Comparison of ENCODE assay signal across 11 cellular contexts in genomic region chr7:127678947-127679346, GRCh38. TPM values are rescaled to one million over a fixed set of nuclear protein-coding genes. Genes with fewer than 3 reads are reported as not detected.
A peak's percentile ranks its signal among the peaks of the same experiment; 100 is the strongest.
DNase-seq lines count a peak whose midpoint lies in the region; ATAC-seq and TF ChIP-seq lines count a peak whose summit lies in the region.
"Had no signal": no experiment of that assay in that cellular context is flagged by ENCODE, and none has a peak within 500 bp of the region (broad histone marks: within the 10 kb centered on the region; RNA-seq: fewer than 3 reads in every experiment).

No MANE protein-coding gene starts in this region.

- H3K9me3 ChIP-seq in mammary epithelial cell (replicated peaks; ENCODE audit: insufficient read depth, low read length) (peaks cover 3% of the 10 kb centered on the region), thyroid gland (no peaks in the 10 kb centered on the region)

- ATAC-seq in HG02798 (IDR thresholded peaks at IDR 0.05; ENCODE audit: poor library complexity, unreplicated experiment) (peak; percentile 76), GM19035 (IDR thresholded peaks at IDR 0.05; ENCODE audit: unreplicated experiment) (no peak)

- dilution Hi-C loops in mammary epithelial cell (cut with HindIII; ENCODE audit: low sequenced_read_pairs): no loop called here

- no peak for DNase-seq in MCF 10A (ENCODE audit: unreplicated experiment)
- DNase-seq in mammary epithelial cell: no peak
- DNase-seq in thyroid gland: no peak
- no peak for DNase-seq in HPDE6-E6E7 (ENCODE audit: extremely low spot score)
- no peak for DNase-seq in kidney glomerular epithelial cell (lab: John Stamatoyannopoulos, UW)
- DNase-seq: activated naive CD8-positive, alpha-beta T cell treated with anti-CD3 and anti-CD28 coated beads for 36 hours; spleen had no signal

- no peak overlapping the region for H3K27ac ChIP-seq in mammary epithelial cell (ENCODE audit: insufficient read depth, low read depth, low read length)
- H3K27ac ChIP-seq in thyroid gland: peak overlapping the region; percentile 55 to 79 (median 75)
- H3K27ac ChIP-seq: spleen had no signal

- H3K4me1 Mint-ChIP-seq in MCF 10A (ENCODE audit: insufficient read depth, unreplicated experiment): peaks cover 13% of the 10 kb centered on the region

- CTCF ChIA-PET in MCF 10A (lab: Yijun Ruan, JAX): interaction anchor here (0.6 to 0.8 kb wide), 3 partner anchors 331 to 530 kb away, joined by 3 to 4 read pairs (median 4); no protein-coding TSS in a partner anchor
- CTCF ChIA-PET in mammary epithelial cell (lab: Charles Lee; ENCODE audit: low non-redundant PET): no interaction called here

- no peak overlapping the region for H3K4me2 ChIP-seq in mammary epithelial cell (ENCODE audit: insufficient read depth, low read depth, low read length)

- H3K36me3 ChIP-seq in mammary epithelial cell (ENCODE audit: insufficient read depth, low read length) (peaks cover 1% of the 10 kb centered on the region), thyroid gland (peaks cover 0 to 5% of the 10 kb centered on the region in 2 donors)

- H3K27me3 Mint-ChIP-seq in MCF 10A (ENCODE audit: insufficient read depth, unreplicated experiment): no peaks in the 10 kb centered on the region
- H3K27me3 Mint-ChIP-seq: activated naive CD8-positive, alpha-beta T cell treated with anti-CD3 and anti-CD28 coated beads for 36 hours; CD4-positive, CD25-positive, alpha-beta regulatory T cell had no signal

- no peak for TF ChIP-seq POLR2A in thyroid gland (IDR thresholded peaks at IDR 0.05)

- 94% methylated on average over 2 of the region's 3 CpGs for WGBS in mammary epithelial cell (ENCODE audit: low coverage, missing lambda C conversion rate)
- WGBS in thyroid gland, 2 donors: 91 to 92% methylated on average over 3 of the region's 3 CpGs

- in situ Hi-C loops in mammary epithelial cell (cut with MboI; ENCODE audit: low sequenced_read_pairs in 2 of 2): no loop called here

- POLR2A ChIA-PET in MCF 10A (lab: Yijun Ruan, JAX): interaction anchor here (0.6 to 2.4 kb wide), 9 partner anchors 8 to 259 kb away, joined by 3 to 9 read pairs (median 4); partner anchors contain the start of genes ARF5 and SND1

- H3K27me3 ChIP-seq in mammary epithelial cell (ENCODE audit: insufficient read depth, low read length) (no peaks in the 10 kb centered on the region), thyroid gland (no peaks in the 10 kb centered on the region)
- H3K27me3 ChIP-seq: spleen had no signal

- no peak overlapping the region for H3K4me3 ChIP-seq in mammary epithelial cell (replicated peaks in 1 of 3; ENCODE audit: insufficient read depth in 1 of 3, low read depth in 2 of 3, low read length in 3 of 3)
- peak overlapping the region; percentile 32 for H3K4me3 ChIP-seq in WI38 (ENCODE audit: low read depth, low read length)
- no peak overlapping the region for H3K4me3 ChIP-seq in thyroid gland (replicated peaks in 1 of 3)
- H3K4me3 ChIP-seq: spleen had no signal

- no peak overlapping the region for H3K4me3 Mint-ChIP-seq in MCF 10A (ENCODE audit: unreplicated experiment)
- H3K4me3 Mint-ChIP-seq: activated naive CD8-positive, alpha-beta T cell treated with anti-CD3 and anti-CD28 coated beads for 36 hours had no signal

- H3K36me3 Mint-ChIP-seq in MCF 10A (ENCODE audit: insufficient read depth, unreplicated experiment): peaks cover 29% of the 10 kb centered on the region

- H3K9ac ChIP-seq in mammary epithelial cell (ENCODE audit: insufficient read depth, low read length): no peak overlapping the region

- intact Hi-C loops in MCF 10A (cut with micrococcal nuclease): no loop called here
- intact Hi-C loops in mammary epithelial cell (cut with micrococcal nuclease): no loop called here
- intact Hi-C loops in thyroid gland (cut with DNase I): no loop called here

- no peak overlapping the region for H2AFZ ChIP-seq in mammary epithelial cell (ENCODE audit: low read depth, low read length)

- peak overlapping the region; percentile 68 for H3K27ac Mint-ChIP-seq in MCF 10A (ENCODE audit: low read depth, unreplicated experiment)
- H3K27ac Mint-ChIP-seq: activated naive CD8-positive, alpha-beta T cell treated with anti-CD3 and anti-CD28 coated beads for 36 hours; CD4-positive, CD25-positive, alpha-beta regulatory T cell had no signal

- no peak for TF ChIP-seq CTCF in MCF 10A (IDR thresholded peaks at IDR 0.05; ENCODE audit: unreplicated experiment)
- no peak for TF ChIP-seq CTCF in mammary epithelial cell (conservative IDR thresholded peaks at IDR 0.05 in 1 of 2, IDR thresholded peaks at IDR 0.05 in 1 of 2; ENCODE audit: extremely low read depth in 1 of 2, insufficient read depth in 1 of 2, low read depth in 1 of 2, low read length in 2 of 2)
- no peak for TF ChIP-seq CTCF in WI38 (IDR thresholded peaks at IDR 0.05; ENCODE audit: low read depth, low read length)
- TF ChIP-seq CTCF in thyroid gland (IDR thresholded peaks at IDR 0.05): no peak

- H3K4me1 ChIP-seq in mammary epithelial cell (ENCODE audit: insufficient read depth, low read length) (peaks cover 11% of the 10 kb centered on the region), thyroid gland (peaks cover 20 to 30% of the 10 kb centered on the region in 2 donors)

- peaks cover 2% of the 10 kb centered on the region for H4K20me1 ChIP-seq in mammary epithelial cell (ENCODE audit: insufficient read depth, low read length)

- BruUV-seq in MCF 10A (replicated peaks; lab: Mats Ljungman, UMichigan) (no TSS peak), mammary epithelial cell (replicated peaks; lab: Mats Ljungman, UMichigan) (no TSS peak)

- peaks cover 98% of the 10 kb centered on the region for H3K79me2 ChIP-seq in mammary epithelial cell (ENCODE audit: insufficient read depth, low read length)

- peaks cover 5% of the 10 kb centered on the region for H3K9me3 Mint-ChIP-seq in MCF 10A (ENCODE audit: unreplicated experiment)

RNA-seq across cellular contexts. Expression of gene SND1, which starts 27.0 kb away (rescaled TPM):
- total RNA-seq in MCF 10A (2022): 291 and 297 TPM in 2 replicates
- 100 to 1,000 TPM; 196 to 234 TPM for total RNA-seq in mammary epithelial cell
- polyA plus RNA-seq in mammary epithelial cell: 138 TPM
- 253 TPM for polyA minus RNA-seq in mammary epithelial cell
- 100 to 1,000 TPM; 126 to 167 (median 144) TPM for total RNA-seq in thyroid gland
